Comparison of ENCODE assay signal across 23 cellular contexts in genomic region chr1:247172956-247173355, GRCh38. TPM values are rescaled to one million over a fixed set of nuclear protein-coding genes. Genes with fewer than 3 reads are reported as not detected.
DNase-seq lines count a peak whose midpoint lies in the region; ATAC-seq lines count a peak whose summit lies in the region.
"Had no signal": no experiment of that assay in that cellular context is flagged by ENCODE, and none has a peak within 500 bp of the region (broad histone marks: within the 10 kb centered on the region; RNA-seq: fewer than 3 reads in every experiment).

No MANE protein-coding gene starts in this region.

- H3K27me3 Mint-ChIP-seq in activated T-helper 1 cell treated with anti-CD3 and anti-CD28 coated beads, Interleukin-12 subunit alpha, Interleukin-12 subunit beta, Interleukin-2, Interleukin-4 antibody, amounts not matched to agents 30 ng/mL and 10 ng/mL and 1 ng/mL, durations not matched to agents 14 hours and 24 hours and 36 hours (ENCODE audit: insufficient read depth), result no peaks in the 10 kb centered on the region
- no peaks in the 10 kb centered on the region for H3K27me3 Mint-ChIP-seq in naive thymus-derived CD4-positive, alpha-beta T cell
- H3K27me3 Mint-ChIP-seq: activated CD4-positive, alpha-beta memory T cell treated with anti-CD3 and anti-CD28 coated beads for 36 hours; CD4-positive, CD25-positive, alpha-beta regulatory T cell; memory B cell; naive B cell; stimulated activated naive B cell treated with anti-CD40 and anti-IgM and Interleukin-4, amounts not matched to agents 10 μg/mL and 1 μg/mL and 100 μg/mL, for 72 hours had no signal

- peaks cover 16% of the 10 kb centered on the region for H3K9me3 Mint-ChIP-seq in activated T-helper 1 cell treated with anti-CD3 and anti-CD28 coated beads, Interleukin-12 subunit alpha, Interleukin-12 subunit beta, Interleukin-2, Interleukin-4 antibody, amounts not matched to agents 30 ng/mL and 10 ng/mL and 1 ng/mL, durations not matched to agents 14 hours and 24 hours and 36 hours
- peaks cover 0 to 14% (median 2%) of the 10 kb centered on the region in 11 donors for H3K9me3 Mint-ChIP-seq in naive thymus-derived CD4-positive, alpha-beta T cell
- H3K9me3 Mint-ChIP-seq: stimulated activated naive B cell treated with anti-CD40 and anti-IgM and Interleukin-4, amounts not matched to agents 10 μg/mL and 1 μg/mL and 100 μg/mL, for 72 hours had no signal

- no peaks in the 10 kb centered on the region for H3K36me3 ChIP-seq in naive thymus-derived CD4-positive, alpha-beta T cell (ENCODE audit: control insufficient read depth in 2 of 3, insufficient read depth in 3 of 3, low read length in 3 of 3)
- peaks cover 10% of the 10 kb centered on the region for H3K36me3 ChIP-seq in MG63
- H3K36me3 ChIP-seq: thoracic aorta had no signal

- H3K4me1 ChIP-seq in naive thymus-derived CD4-positive, alpha-beta T cell (ENCODE audit: control insufficient read depth in 2 of 2, insufficient read depth in 2 of 2, low read length in 2 of 2), result no peaks in the 10 kb centered on the region

- peak overlapping the region; percentile 7 for H3K4me3 Mint-ChIP-seq in activated T-helper 1 cell treated with anti-CD3 and anti-CD28 coated beads, Interleukin-12 subunit alpha, Interleukin-12 subunit beta, Interleukin-2, Interleukin-4 antibody, amounts not matched to agents 30 ng/mL and 10 ng/mL and 1 ng/mL, durations not matched to agents 14 hours and 24 hours and 36 hours
- H3K4me3 Mint-ChIP-seq in naive thymus-derived CD4-positive, alpha-beta T cell, result peak overlapping the region in 1 of 10 donors; percentile 29
- H3K4me3 Mint-ChIP-seq: activated CD4-positive, alpha-beta memory T cell treated with anti-CD3 and anti-CD28 coated beads for 36 hours; memory B cell; stimulated activated naive B cell treated with anti-CD40 and anti-IgM and Interleukin-4, amounts not matched to agents 10 μg/mL and 1 μg/mL and 100 μg/mL, for 72 hours had no signal

- peaks cover 12% of the 10 kb centered on the region for H3K36me3 Mint-ChIP-seq in activated T-helper 1 cell treated with anti-CD3 and anti-CD28 coated beads, Interleukin-12 subunit alpha, Interleukin-12 subunit beta, Interleukin-2, Interleukin-4 antibody, amounts not matched to agents 30 ng/mL and 10 ng/mL and 1 ng/mL, durations not matched to agents 14 hours and 24 hours and 36 hours (ENCODE audit: low read depth)
- H3K36me3 Mint-ChIP-seq in naive thymus-derived CD4-positive, alpha-beta T cell, result peaks cover under 1 to 14% (median 6%) of the 10 kb centered on the region in 5 donors
- H3K36me3 Mint-ChIP-seq: CD4-positive, CD25-positive, alpha-beta regulatory T cell; naive B cell had no signal

- DNase-seq in CD1c-positive myeloid dendritic cell (ENCODE audit: extremely low spot score) (peak; percentile 66), MV-4-11 (lab: John Stamatoyannopoulos, UW) (peak; percentile 92), NCI-H2196 (lab: John Stamatoyannopoulos, UW; ENCODE audit: unreplicated experiment) (no peak), MG63 (no peak)
- DNase-seq in activated T-helper 1 cell treated with anti-CD3 and anti-CD28 coated beads, Interleukin-12 subunit alpha, Interleukin-12 subunit beta, Interleukin-2, Interleukin-4 antibody, amounts not matched to agents 30 ng/mL and 10 ng/mL and 1 ng/mL, durations not matched to agents 14 hours and 24 hours and 36 hours (ENCODE audit: low spot score), result no peak
- DNase-seq in naive thymus-derived CD4-positive, alpha-beta T cell, result no peak
- no peak for DNase-seq in activated CD4-positive, alpha-beta T cell treated with anti-CD3 and anti-CD28 coated beads, Interleukin-2, amount 50 U/mL, for 1 hour
- DNase-seq: activated CD4-positive, alpha-beta memory T cell treated with anti-CD3 and anti-CD28 coated beads for 36 hours; activated naive CD4-positive, alpha-beta T cell; CD4-positive, CD25-positive, alpha-beta regulatory T cell; DMS 273 treated with DMSO at 0.1 percent for 48 hours; foreskin keratinocyte; NCI-H146; NCI-H2171; NCI-H526 treated with DMSO at 0.1 percent for 48 hours; stimulated activated naive B cell treated with anti-CD40 and anti-IgM and Interleukin-4, amounts not matched to agents 10 μg/mL and 1 μg/mL and 100 μg/mL, for 72 hours; T-helper 1 cell; WERI-Rb-1 had no signal

- H3K27me3 ChIP-seq in naive thymus-derived CD4-positive, alpha-beta T cell (ENCODE audit: control insufficient read depth in 2 of 2, insufficient read depth in 2 of 2, low read length in 2 of 2), result no peaks in the 10 kb centered on the region
- no peaks in the 10 kb centered on the region for H3K27me3 ChIP-seq in MG63
- H3K27me3 ChIP-seq: foreskin keratinocyte had no signal

- H3K4me1 Mint-ChIP-seq in activated T-helper 1 cell treated with anti-CD3 and anti-CD28 coated beads, Interleukin-12 subunit alpha, Interleukin-12 subunit beta, Interleukin-2, Interleukin-4 antibody, amounts not matched to agents 30 ng/mL and 10 ng/mL and 1 ng/mL, durations not matched to agents 14 hours and 24 hours and 36 hours (ENCODE audit: low read depth), result peaks cover 6% of the 10 kb centered on the region
- H3K4me1 Mint-ChIP-seq in naive thymus-derived CD4-positive, alpha-beta T cell, result peaks cover under 1 to 23% (median 12%) of the 10 kb centered on the region in 7 donors

- H3K4me3 ChIP-seq in naive thymus-derived CD4-positive, alpha-beta T cell (ENCODE audit: low read length), result no peak overlapping the region
- no peak overlapping the region for H3K4me3 ChIP-seq in MG63
- H3K4me3 ChIP-seq: thoracic aorta had no signal

- no peak overlapping the region for H3K27ac ChIP-seq in naive thymus-derived CD4-positive, alpha-beta T cell (ENCODE audit: low read depth, low read length)
- H3K27ac ChIP-seq: foreskin keratinocyte, thoracic aorta had no signal

- CTCF ChIA-PET in naive thymus-derived CD4-positive, alpha-beta T cell (lab: Charles Lee), result no interaction called here

- ATAC-seq in naive thymus-derived CD4-positive, alpha-beta T cell, result peak; percentile 1
- no peak for ATAC-seq in GM21515 (IDR thresholded peaks at IDR 0.05; ENCODE audit: unreplicated experiment)
- ATAC-seq: foreskin keratinocyte, Right ventricle myocardium inferior had no signal

- POLR2A ChIA-PET in naive thymus-derived CD4-positive, alpha-beta T cell (lab: Charles Lee), result no interaction called here

- H3K9me3 ChIP-seq in naive thymus-derived CD4-positive, alpha-beta T cell (ENCODE audit: control insufficient read depth in 2 of 3, low read length in 3 of 3), result no peaks in the 10 kb centered on the region
- peaks cover 5% of the 10 kb centered on the region for H3K9me3 ChIP-seq in MG63
- H3K9me3 ChIP-seq: thoracic aorta had no signal

- intact Hi-C loops in activated T-helper 1 cell treated with anti-CD3 and anti-CD28 coated beads, Interleukin-12 subunit alpha, Interleukin-12 subunit beta, Interleukin-2, Interleukin-4 antibody, amounts not matched to agents 30 ng/mL and 10 ng/mL and 1 ng/mL, durations not matched to agents 14 hours and 24 hours and 36 hours (cut with micrococcal nuclease), result loop anchor here (2.0 kb wide), 1 partner anchor 38 kb away; no protein-coding TSS in a partner anchor
- intact Hi-C loops in naive thymus-derived CD4-positive, alpha-beta T cell (cut with micrococcal nuclease), result loop anchor here (2.0 to 10.0 kb wide), 4 partner anchors 38 to 241 kb away; partner anchors contain the start of genes AHCTF1 (in 1 of the 2) and ZNF669 (in 1 of the 2)

- no peak overlapping the region for H3K27ac Mint-ChIP-seq in activated T-helper 1 cell treated with anti-CD3 and anti-CD28 coated beads, Interleukin-12 subunit alpha, Interleukin-12 subunit beta, Interleukin-2, Interleukin-4 antibody, amounts not matched to agents 30 ng/mL and 10 ng/mL and 1 ng/mL, durations not matched to agents 14 hours and 24 hours and 36 hours
- peak overlapping the region in 1 of 9 donors; percentile 59 for H3K27ac Mint-ChIP-seq in naive thymus-derived CD4-positive, alpha-beta T cell
- H3K27ac Mint-ChIP-seq: activated CD4-positive, alpha-beta memory T cell treated with anti-CD3 and anti-CD28 coated beads for 36 hours; memory B cell had no signal

RNA-seq across cellular contexts. Expression of gene ZNF124, which starts 1.1 kb away (rescaled TPM):
- 14.9 and 15.5 TPM in 2 replicates for total RNA-seq in activated T-helper 1 cell treated with anti-CD3 and anti-CD28 coated beads, Interleukin-12 subunit alpha, Interleukin-12 subunit beta, Interleukin-2, Interleukin-4 antibody, amounts not matched to agents 30 ng/mL and 10 ng/mL and 1 ng/mL, durations not matched to agents 14 hours and 24 hours and 36 hours
- total RNA-seq in naive thymus-derived CD4-positive, alpha-beta T cell, result 10 to 100 TPM; 17.1 to 26.7 (median 23.3) TPM
- polyA plus RNA-seq in naive thymus-derived CD4-positive, alpha-beta T cell, result 10 to 100 TPM in 1 of 2 donors, 1 to 10 TPM in 1; 8.3 to 10.5 TPM
- total RNA-seq in MG63 (2014; rRNA removed; shearing (Covaris generic); ENCODE audit: low replicate concordance), result 56.8 and 82.3 TPM in 2 replicates

Comparison
In these comparisons a context has a peak if more than half of its experiments do, and no peak if none do; other contexts are left out.
1. DNase-seq: peak in CD1c-positive myeloid dendritic cell (single experiment) and MV-4-11 (single experiment); none in activated T-helper 1 cell treated with anti-CD3 and anti-CD28 coated beads, Interleukin-12 subunit alpha, Interleukin-12 subunit beta, Interleukin-2, Interleukin-4 antibody, amounts not matched to agents 30 ng/mL and 10 ng/mL and 1 ng/mL, durations not matched to agents 14 hours and 24 hours and 36 hours (single experiment), naive thymus-derived CD4-positive, alpha-beta T cell (0 of 9), NCI-H2196 (single experiment), MG63 (single experiment) and activated CD4-positive, alpha-beta T cell treated with anti-CD3 and anti-CD28 coated beads, Interleukin-2, amount 50 U/mL, for 1 hour (single experiment).